In the genomic region with DNA sequence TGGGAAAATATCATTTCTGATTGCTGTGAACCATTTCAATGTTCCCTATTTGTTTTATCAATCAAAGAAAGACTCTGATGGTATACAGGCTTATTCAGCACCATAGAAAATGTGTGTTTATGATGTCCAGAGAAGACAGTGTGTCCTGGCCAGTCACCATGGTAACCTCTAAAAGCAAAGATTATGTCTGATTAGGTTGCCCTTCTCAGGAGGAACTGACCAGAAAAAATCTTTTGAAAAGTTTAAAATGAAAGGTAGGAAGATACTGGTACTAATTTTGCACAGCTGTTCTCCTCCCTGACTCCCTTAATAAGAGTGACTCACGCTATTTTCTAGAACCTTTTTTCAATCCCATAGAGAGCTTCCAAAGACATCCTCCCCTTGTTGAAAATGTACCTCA, we compare ENCODE assay signal across 16 cellular contexts.
DNase-seq lines count a peak whose midpoint lies in the region; FAIRE-seq and TF ChIP-seq lines count a peak whose summit lies in the region.
"Had no signal": no experiment of that assay in that cellular context is flagged by ENCODE, and none has a peak within 500 bp of the region (broad histone marks: within the 10 kb centered on the region; RNA-seq: fewer than 3 reads in every experiment).

No MANE protein-coding gene starts in this region.

- H3K14ac ChIP-seq in mesenchymal stem cell (ENCODE audit: low read length in 2 of 2) = no peak overlapping the region

- no TSS peak for BruUV-seq in PC-9 (replicated peaks; lab: Mats Ljungman, UMichigan)

- H3K23ac ChIP-seq in mesenchymal stem cell (ENCODE audit: low read length in 2 of 2) = no peak overlapping the region

- H3K79me2 ChIP-seq in astrocyte (ENCODE audit: insufficient read depth, low read length) (no peaks in the 10 kb centered on the region), smooth muscle cell (ENCODE audit: low read depth) (no peaks in the 10 kb centered on the region), PC-9 (ENCODE audit: low read depth) (no peaks in the 10 kb centered on the region)

- H3K27me3 ChIP-seq in astrocyte (ENCODE audit: insufficient read depth, low read length) (no peaks in the 10 kb centered on the region), mesenchymal stem cell (ENCODE audit: control insufficient read depth in 1 of 2, insufficient read depth in 1 of 2, low read length in 2 of 2) (no peaks in the 10 kb centered on the region), smooth muscle cell (ENCODE audit: low read depth) (no peaks in the 10 kb centered on the region), PC-9 (ENCODE audit: insufficient read depth, low read depth) (no peaks in the 10 kb centered on the region)

- H3K36me3 ChIP-seq in astrocyte (ENCODE audit: insufficient read depth, low read length) (no peaks in the 10 kb centered on the region), mesenchymal stem cell (ENCODE audit: control insufficient read depth in 1 of 2, insufficient read depth in 2 of 2, low read depth in 1 of 2, low read length in 2 of 2) (no peaks in the 10 kb centered on the region), smooth muscle cell (ENCODE audit: low read depth) (no peaks in the 10 kb centered on the region), PC-9 (ENCODE audit: low read depth) (no peaks in the 10 kb centered on the region)

- no peak overlapping the region for H3K27ac ChIP-seq in astrocyte (ENCODE audit: low read depth, low read length)
- no peak overlapping the region for H3K27ac ChIP-seq in mesenchymal stem cell (ENCODE audit: low read length, poor library complexity, severe bottlenecking)
- no peak overlapping the region for H3K27ac ChIP-seq in smooth muscle cell (ENCODE audit: low read depth)
- no peak overlapping the region for H3K27ac ChIP-seq in PC-9

- POLR2A ChIA-PET in PC-9 (lab: Charles Lee; ENCODE audit: unreplicated experiment) = interaction anchor here (0.6 kb wide), 1 partner anchor 872 kb away, joined by 6 read pairs; no protein-coding TSS in a partner anchor

- no peaks in the 10 kb centered on the region for H3K9me2 ChIP-seq in PC-9 (ENCODE audit: insufficient read depth)

- H3K4me3 ChIP-seq in astrocyte (ENCODE audit: insufficient read depth, low read depth, low read length) (no peak overlapping the region), mesenchymal stem cell (ENCODE audit: insufficient read depth in 1 of 2, low read depth in 1 of 2, low read length in 2 of 2) (peak overlapping the region in 1 of 2 experiments; percentile 62), smooth muscle cell (no peak overlapping the region), PC-9 (no peak overlapping the region)

- DNase-seq in LHCN-M2 (ENCODE audit: low read depth) (peak; percentile 52), astrocyte (ENCODE audit: low read depth) (peak; percentile 27), mesenchymal stem cell (peak; percentile 42), smooth muscle cell (lab: John Stamatoyannopoulos, UW; ENCODE audit: unreplicated experiment) (no peak), PC-9 (no peak), NCI-H2107 treated with DMSO at 0.1 percent for 48 hours (lab: John Stamatoyannopoulos, UW; ENCODE audit: unreplicated experiment) (no peak), D341Med (ENCODE audit: low spot score) (no peak)
- DNase-seq: activated CD4-positive, alpha-beta T cell treated with anti-CD3 and anti-CD28 coated beads, Interleukin-2, amount 50 U/mL, for 4 hours; activated naive CD8-positive, alpha-beta T cell treated with anti-CD3 and anti-CD28 coated beads, Interleukin-2, amount 10 ng/mL, durations not matched to agents 7 days and 5 days; activated T-cell treated with anti-CD3 and anti-CD28 coated beads, Interleukin-2, amount 50 U/mL, for 24 hours; Karpas-422; kidney; NCI-H187; NCI-H526 treated with DMSO at 0.1 percent for 48 hours; substantia nigra had no signal

- H3K4me1 ChIP-seq in astrocyte (ENCODE audit: insufficient read depth, low read length) (no peaks in the 10 kb centered on the region), mesenchymal stem cell (ENCODE audit: control insufficient read depth, insufficient read depth, low read depth, low read length) (no peaks in the 10 kb centered on the region), smooth muscle cell (ENCODE audit: low read depth) (peaks cover 9% of the 10 kb centered on the region), PC-9 (replicated peaks; ENCODE audit: insufficient read depth) (0 out of 2 replicates have a peak, but pooled peaks cover 4% of the 10 kb centered on the region)

- H2AFZ ChIP-seq in astrocyte (ENCODE audit: low read depth, low read length) = no peak overlapping the region
- H2AFZ ChIP-seq in mesenchymal stem cell (ENCODE audit: low read depth, low read length) = no peak overlapping the region
- H2AFZ ChIP-seq in smooth muscle cell (ENCODE audit: low read depth) = peak overlapping the region; percentile 54
- H2AFZ ChIP-seq in PC-9 = no peak overlapping the region

- H4K20me1 ChIP-seq in astrocyte (ENCODE audit: insufficient read depth, low read length) (no peaks in the 10 kb centered on the region), smooth muscle cell (ENCODE audit: low read depth) (no peaks in the 10 kb centered on the region), PC-9 (ENCODE audit: insufficient read depth) (no peaks in the 10 kb centered on the region)

- no peak overlapping the region for H4K8ac ChIP-seq in mesenchymal stem cell (ENCODE audit: low read length)

- H2BK15ac ChIP-seq in mesenchymal stem cell (ENCODE audit: low read depth, poor library complexity, severe bottlenecking) = no peak overlapping the region

- no peak overlapping the region for H3K4ac ChIP-seq in mesenchymal stem cell (ENCODE audit: low read depth in 1 of 2, low read length in 2 of 2)

- no peak for TF ChIP-seq CTCF in astrocyte (IDR thresholded peaks at IDR 0.05; ENCODE audit: insufficient read depth, low read depth, low read length)
- no peak for TF ChIP-seq CTCF in smooth muscle cell (IDR thresholded peaks at IDR 0.05; ENCODE audit: borderline replicate concordance, insufficient read depth, poor library complexity, severe bottlenecking)
- no peak for TF ChIP-seq CTCF in PC-9 (conservative IDR thresholded peaks at IDR 0.05)

- H3F3A ChIP-seq in smooth muscle cell (ENCODE audit: low read depth) (no peaks in the 10 kb centered on the region), PC-9 (ENCODE audit: insufficient read depth, low read depth) (no peaks in the 10 kb centered on the region)

- CTCF ChIA-PET in PC-9 (lab: Charles Lee) = no interaction called here

- intact Hi-C loops in PC-9 (cut with micrococcal nuclease; ENCODE audit: unreplicated experiment) = loop anchor here (10.0 kb wide), 1 partner anchor 570 kb away; a partner anchor contains a TSS

- no peak overlapping the region for H3K27ac Mint-ChIP-seq in astrocyte (ENCODE audit: unreplicated experiment)
- H3K27ac Mint-ChIP-seq: activated naive CD8-positive, alpha-beta T cell treated with anti-CD3 and anti-CD28 coated beads, Interleukin-2, amount 10 ng/mL, durations not matched to agents 7 days and 5 days; activated T-cell treated with anti-CD3 and anti-CD28 coated beads, Interleukin-2, amount 50 U/mL, for 24 hours; progenitor cell of endocrine pancreas had no signal

- no peak for FAIRE-seq in astrocyte (lab: Jason Lieb, UNC)
- FAIRE-seq: kidney had no signal

- no peak overlapping the region for H3K4me3 Mint-ChIP-seq in astrocyte (ENCODE audit: unreplicated experiment)
- H3K4me3 Mint-ChIP-seq: activated naive CD8-positive, alpha-beta T cell treated with anti-CD3 and anti-CD28 coated beads, Interleukin-2, amount 10 ng/mL, durations not matched to agents 7 days and 5 days; activated T-cell treated with anti-CD3 and anti-CD28 coated beads, Interleukin-2, amount 50 U/mL, for 24 hours had no signal

- WGBS in mesenchymal stem cell = 100% methylated on average over 1 of the region's 1 CpG
- 74% methylated on average over 1 of the region's 1 CpG for WGBS in smooth muscle cell (ENCODE audit: low lambda C conversion rate)

- H3K9ac ChIP-seq in astrocyte (ENCODE audit: low read length) = no peak overlapping the region
- H3K9ac ChIP-seq in mesenchymal stem cell (ENCODE audit: low read length) = peak overlapping the region; percentile 69
- no peak overlapping the region for H3K9ac ChIP-seq in smooth muscle cell (ENCODE audit: low read depth)

- H3K27me3 Mint-ChIP-seq in astrocyte (ENCODE audit: low read depth, unreplicated experiment) = no peaks in the 10 kb centered on the region
- H3K27me3 Mint-ChIP-seq: activated naive CD8-positive, alpha-beta T cell treated with anti-CD3 and anti-CD28 coated beads, Interleukin-2, amount 10 ng/mL, durations not matched to agents 7 days and 5 days; activated T-cell treated with anti-CD3 and anti-CD28 coated beads, Interleukin-2, amount 50 U/mL, for 24 hours; progenitor cell of endocrine pancreas had no signal

- no peak overlapping the region for H4K91ac ChIP-seq in mesenchymal stem cell (ENCODE audit: low read length)

- H3K79me1 ChIP-seq in mesenchymal stem cell (replicated peaks; ENCODE audit: low read length, poor library complexity, severe bottlenecking) = no peaks in the 10 kb centered on the region

- no peaks in the 10 kb centered on the region for H3K36me3 Mint-ChIP-seq in astrocyte (ENCODE audit: low read depth, unreplicated experiment)

- H2BK5ac ChIP-seq in mesenchymal stem cell (ENCODE audit: low read depth, low read length, poor library complexity, severe bottlenecking) = no peak overlapping the region

- no peak overlapping the region for H2AK5ac ChIP-seq in mesenchymal stem cell (ENCODE audit: low read length, severe bottlenecking)

- no peak overlapping the region for H2BK120ac ChIP-seq in mesenchymal stem cell (ENCODE audit: low read depth, low read length)

- H3K4me2 ChIP-seq in astrocyte (ENCODE audit: low read length) (peak overlapping the region; percentile 34), mesenchymal stem cell (ENCODE audit: low read length, poor library complexity, severe bottlenecking) (no peak overlapping the region), smooth muscle cell (no peak overlapping the region), PC-9 (no peak overlapping the region)

- no peak overlapping the region for H3K18ac ChIP-seq in mesenchymal stem cell (ENCODE audit: low read depth in 1 of 2, low read length in 2 of 2)

- H3K9me3 Mint-ChIP-seq in astrocyte (ENCODE audit: unreplicated experiment) = no peaks in the 10 kb centered on the region
- H3K9me3 Mint-ChIP-seq: activated naive CD8-positive, alpha-beta T cell treated with anti-CD3 and anti-CD28 coated beads, Interleukin-2, amount 10 ng/mL, durations not matched to agents 7 days and 5 days; activated T-cell treated with anti-CD3 and anti-CD28 coated beads, Interleukin-2, amount 50 U/mL, for 24 hours had no signal

- H3K9me3 ChIP-seq in astrocyte (ENCODE audit: insufficient read depth, low read depth, low read length) = no peaks in the 10 kb centered on the region
- H3K9me3 ChIP-seq in mesenchymal stem cell (ENCODE audit: control insufficient read depth, low read length) = no peaks in the 10 kb centered on the region
- no peaks in the 10 kb centered on the region for H3K9me3 ChIP-seq in smooth muscle cell (replicated peaks; ENCODE audit: low read depth)
- no peaks in the 10 kb centered on the region for H3K9me3 ChIP-seq in PC-9 (ENCODE audit: insufficient read depth, low read depth)

- H2BK12ac ChIP-seq in mesenchymal stem cell (ENCODE audit: low read length in 2 of 2) = no peak overlapping the region

- peaks cover 3% of the 10 kb centered on the region for H3K4me1 Mint-ChIP-seq in astrocyte (ENCODE audit: low read depth, unreplicated experiment)

Comparison
In these comparisons a context has a peak if more than half of its experiments do, and no peak if none do; other contexts are left out.
1. DNase-seq: peak in LHCN-M2 (single experiment), astrocyte (single experiment) and mesenchymal stem cell (single experiment); none in smooth muscle cell (single experiment), PC-9 (0 of 2), NCI-H2107 treated with DMSO at 0.1 percent for 48 hours (single experiment) and D341Med (single experiment).